ENCODE assay signal across 5 cellular contexts in the genomic region with DNA sequence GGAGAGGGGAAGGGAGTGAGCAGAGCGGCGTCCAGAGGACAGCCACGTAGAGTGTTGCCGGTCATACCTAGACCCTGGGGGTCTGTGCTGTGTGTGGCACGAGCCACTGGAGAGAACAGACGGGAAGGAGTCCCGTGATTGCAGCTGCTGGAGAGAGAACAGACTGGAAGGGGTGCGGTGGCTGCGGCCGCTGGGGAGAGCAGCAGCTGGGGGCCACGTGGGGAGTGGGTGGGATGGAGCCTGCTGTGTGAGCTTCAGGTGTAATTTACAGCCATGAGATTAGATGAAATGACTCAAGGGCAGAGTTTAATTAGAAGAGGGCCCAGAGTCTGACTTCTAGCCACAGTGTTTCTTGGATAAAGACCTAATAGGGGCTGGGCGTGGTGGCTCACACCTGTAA. TPM values are rescaled to one million over a fixed set of nuclear protein-coding genes. Genes with fewer than 3 reads are reported as not detected.
"Had no signal": no experiment of that assay in that cellular context is flagged by ENCODE, and none has a peak within 500 bp of the region (broad histone marks: within the 10 kb centered on the region; RNA-seq: fewer than 3 reads in every experiment).

No MANE protein-coding gene starts in this region.

RNA-seq across cellular contexts. Expression of a gene that starts 4.6 kb away (rescaled TPM):
- total RNA-seq: Peyer's patch, Right ventricle myocardium inferior, Right ventricle myocardium superior, RPMI7951, SJSA1 had no signal
